21 cellular contexts compared by ENCODE assay signal in genomic region chr20:25544316-25544715, GRCh38. TPM values are rescaled to one million over a fixed set of nuclear protein-coding genes. Genes with fewer than 3 reads are reported as not detected.
DNase-seq lines count a peak whose midpoint lies in the region; ATAC-seq, FAIRE-seq and TF ChIP-seq lines count a peak whose summit lies in the region.
"Had no signal": no experiment of that assay in that cellular context is flagged by ENCODE, and none has a peak within 500 bp of the region (broad histone marks: within the 10 kb centered on the region; RNA-seq: fewer than 3 reads in every experiment).

No MANE protein-coding gene starts in this region.

- no peak for TF ChIP-seq RAD21 in A549 (conservative IDR thresholded peaks at IDR 0.05 in 1 of 2, IDR thresholded peaks at IDR 0.05 in 1 of 2)

- ATAC-seq in A549 (no peak), GM19452 (IDR thresholded peaks at IDR 0.05; ENCODE audit: unreplicated experiment) (no peak), right lobe of liver (no peak)
- ATAC-seq: T-helper 17 cell had no signal

- H3K79me2 ChIP-seq in mammary epithelial cell (ENCODE audit: insufficient read depth, low read length) = no peaks in the 10 kb centered on the region

- H3K4me1 ChIP-seq in A549 (peaks cover 83% of the 10 kb centered on the region), mammary epithelial cell (ENCODE audit: insufficient read depth, low read length) (peaks cover 16% of the 10 kb centered on the region), right lobe of liver (peaks cover 0 to 31% (median 4%) of the 10 kb centered on the region in 4 donors)

- H3K9ac ChIP-seq in mammary epithelial cell (ENCODE audit: insufficient read depth, low read length) = no peak overlapping the region

- TF ChIP-seq CTCF in A549 (IDR thresholded peaks at IDR 0.05) = no peak
- TF ChIP-seq CTCF in brain (conservative IDR thresholded peaks at IDR 0.05) = no peak
- TF ChIP-seq CTCF in mammary epithelial cell (conservative IDR thresholded peaks at IDR 0.05 in 1 of 2, IDR thresholded peaks at IDR 0.05 in 1 of 2; ENCODE audit: extremely low read depth in 1 of 2, insufficient read depth in 1 of 2, low read depth in 1 of 2, low read length in 2 of 2) = no peak
- no peak for TF ChIP-seq CTCF in right lobe of liver (IDR thresholded peaks at IDR 0.05)

- no peak overlapping the region for H3K4me3 ChIP-seq in A549
- H3K4me3 ChIP-seq in mammary epithelial cell (replicated peaks in 1 of 3; ENCODE audit: insufficient read depth in 1 of 3, low read depth in 2 of 3, low read length in 3 of 3) = no peak overlapping the region
- no peak overlapping the region for H3K4me3 ChIP-seq in right lobe of liver
- H3K4me3 ChIP-seq: esophagus muscularis mucosa, left ventricle myocardium inferior had no signal

- CTCF ChIA-PET in A549 (lab: Yijun Ruan, JAX) = interaction anchor here (1.3 kb wide), 1 partner anchor 248 kb away, joined by 3 read pairs; no protein-coding TSS in a partner anchor
- CTCF ChIA-PET in mammary epithelial cell (lab: Charles Lee; ENCODE audit: low non-redundant PET) = no interaction called here
- CTCF ChIA-PET in activated CD4-positive, alpha-beta memory T cell treated with anti-CD3 and anti-CD28 coated beads, Interleukin-2, amount 10 ng/mL, durations not matched to agents 7 days and 5 days (lab: Charles Lee) = no interaction called here

- FAIRE-seq in A549 (lab: Jason Lieb, UNC) = no peak
- FAIRE-seq: GM18507 had no signal

- WGBS in A549 (ENCODE audit: missing lambda C conversion rate) = 85% methylated on average over 4 of the region's 4 CpGs
- WGBS in mammary epithelial cell (ENCODE audit: low coverage, missing lambda C conversion rate) = 91% methylated on average over 4 of the region's 4 CpGs
- 78% methylated on average over 2 of the region's 4 CpGs for WGBS in right lobe of liver (ENCODE audit: insufficient coverage, low coverage, low lambda C conversion rate, missing lambda C conversion rate)

- intact Hi-C loops in mammary epithelial cell (cut with micrococcal nuclease) = loop anchor here (5.0 kb wide), 1 partner anchor 137 kb away; the partner anchor contains the start of gene GINS1
- intact Hi-C loops in right lobe of liver (cut with DNase I) = no loop called here

- no peak for TF ChIP-seq POLR2A in A549 (IDR thresholded peaks at IDR 0.05; ENCODE audit: low read length)
- TF ChIP-seq POLR2A in right lobe of liver (IDR thresholded peaks at IDR 0.05) = no peak

- H3K27ac ChIP-seq in A549 (peak overlapping the region; percentile 22 to 89; a peak in 4 of 6 replicates), mammary epithelial cell (ENCODE audit: insufficient read depth, low read depth, low read length) (no peak overlapping the region), right lobe of liver (no peak overlapping the region)
- H3K27ac ChIP-seq: esophagus muscularis mucosa, left ventricle myocardium inferior had no signal

- H3K4me2 ChIP-seq in A549 = peak overlapping the region; percentile 17; the same call in 1 of the 3 replicates
- no peak overlapping the region for H3K4me2 ChIP-seq in mammary epithelial cell (ENCODE audit: insufficient read depth, low read depth, low read length)

- no TSS peak for BruUV-seq in mammary epithelial cell (replicated peaks; lab: Mats Ljungman, UMichigan)

- dilution Hi-C loops in mammary epithelial cell (cut with HindIII; ENCODE audit: low sequenced_read_pairs) = loop anchor here (5.0 kb wide), 1 partner anchor 103 kb away; no protein-coding TSS in a partner anchor

- H3K27me3 Mint-ChIP-seq in brain = no peaks in the 10 kb centered on the region
- H3K27me3 Mint-ChIP-seq in activated CD4-positive, alpha-beta memory T cell treated with anti-CD3 and anti-CD28 coated beads, Interleukin-2, amount 10 ng/mL, durations not matched to agents 7 days and 5 days = no peaks in the 10 kb centered on the region
- H3K27me3 Mint-ChIP-seq: T-helper 17 cell had no signal

- no peak for TF ChIP-seq EP300 in A549 (IDR thresholded peaks at IDR 0.05)

- DNase-seq in A549 (ENCODE audit: low read depth in 1 of 2, low spot score in 1 of 2) (no peak), MV-4-11 (lab: John Stamatoyannopoulos, UW) (peak; percentile 39), left kidney (ENCODE audit: low read depth, low spot score) (peak; percentile 46), mammary epithelial cell (no peak), right lobe of liver (no peak)
- no peak for DNase-seq in activated CD4-positive, alpha-beta memory T cell treated with anti-CD3 and anti-CD28 coated beads, Interleukin-2, amount 10 ng/mL, durations not matched to agents 7 days and 5 days
- DNase-seq: activated CD4-positive, alpha-beta T cell treated with anti-CD3 and anti-CD28 coated beads, Interleukin-2, amount 50 U/mL, for 4 hours; activated gamma-delta T cell; activated T-cell treated with anti-CD3 and anti-CD28 coated beads for 4 hours; amniotic stem cell; left ventricle myocardium inferior; MM.1S; NCI-H1694; NCI-H748 treated with DMSO at 0.1 percent for 48 hours; PC-3; T-helper 17 cell had no signal

- H3K9me3 ChIP-seq in A549 (no peaks in the 10 kb centered on the region), mammary epithelial cell (replicated peaks; ENCODE audit: insufficient read depth, low read length) (no peaks in the 10 kb centered on the region), right lobe of liver (no peaks in the 10 kb centered on the region)
- H3K9me3 ChIP-seq: esophagus muscularis mucosa, left ventricle myocardium inferior had no signal

- no peaks in the 10 kb centered on the region for H3K9me3 Mint-ChIP-seq in brain
- H3K9me3 Mint-ChIP-seq in activated CD4-positive, alpha-beta memory T cell treated with anti-CD3 and anti-CD28 coated beads, Interleukin-2, amount 10 ng/mL, durations not matched to agents 7 days and 5 days = no peaks in the 10 kb centered on the region
- H3K9me3 Mint-ChIP-seq: central memory CD8-positive, alpha-beta T cell had no signal

- H3K27ac Mint-ChIP-seq in brain = peak overlapping the region in 4 of 5 experiments; percentile 38 to 94 (median 68)
- H3K27ac Mint-ChIP-seq in activated CD4-positive, alpha-beta memory T cell treated with anti-CD3 and anti-CD28 coated beads, Interleukin-2, amount 10 ng/mL, durations not matched to agents 7 days and 5 days = no peak overlapping the region
- H3K27ac Mint-ChIP-seq: T-helper 17 cell had no signal

- H4K20me1 ChIP-seq in mammary epithelial cell (ENCODE audit: insufficient read depth, low read length) = no peaks in the 10 kb centered on the region

- H3K36me3 Mint-ChIP-seq in brain = no peaks in the 10 kb centered on the region
- no peaks in the 10 kb centered on the region for H3K36me3 Mint-ChIP-seq in activated CD4-positive, alpha-beta memory T cell treated with anti-CD3 and anti-CD28 coated beads, Interleukin-2, amount 10 ng/mL, durations not matched to agents 7 days and 5 days (ENCODE audit: low read depth)

- POLR2A ChIA-PET in A549 (lab: Yijun Ruan, JAX) = no interaction called here
- POLR2A ChIA-PET in activated CD4-positive, alpha-beta memory T cell treated with anti-CD3 and anti-CD28 coated beads, Interleukin-2, amount 10 ng/mL, durations not matched to agents 7 days and 5 days (lab: Charles Lee) = no interaction called here

- peak overlapping the region in 1 of 5 experiments; percentile 35 for H3K4me3 Mint-ChIP-seq in brain
- no peak overlapping the region for H3K4me3 Mint-ChIP-seq in activated CD4-positive, alpha-beta memory T cell treated with anti-CD3 and anti-CD28 coated beads, Interleukin-2, amount 10 ng/mL, durations not matched to agents 7 days and 5 days
- H3K4me3 Mint-ChIP-seq: central memory CD8-positive, alpha-beta T cell; T-helper 17 cell had no signal

- H3K36me3 ChIP-seq in mammary epithelial cell (ENCODE audit: insufficient read depth, low read length) (no peaks in the 10 kb centered on the region), right lobe of liver (no peaks in the 10 kb centered on the region)
- H3K36me3 ChIP-seq: esophagus muscularis mucosa, left ventricle myocardium inferior had no signal

- H2AFZ ChIP-seq in mammary epithelial cell (ENCODE audit: low read depth, low read length) = no peak overlapping the region

- H3K27me3 ChIP-seq in mammary epithelial cell (ENCODE audit: insufficient read depth, low read length) = no peaks in the 10 kb centered on the region
- H3K27me3 ChIP-seq in right lobe of liver = no peaks in the 10 kb centered on the region
- H3K27me3 ChIP-seq: esophagus muscularis mucosa had no signal

- in situ Hi-C loops in mammary epithelial cell (cut with MboI; ENCODE audit: low sequenced_read_pairs in 2 of 2) = loop anchor here in 1 of 2 donors (25.0 kb wide), 1 partner anchor 232 kb away; no protein-coding TSS in a partner anchor

- H3K4me1 Mint-ChIP-seq in brain = peaks cover 68% of the 10 kb centered on the region
- no peaks in the 10 kb centered on the region for H3K4me1 Mint-ChIP-seq in activated CD4-positive, alpha-beta memory T cell treated with anti-CD3 and anti-CD28 coated beads, Interleukin-2, amount 10 ng/mL, durations not matched to agents 7 days and 5 days

TF ChIP-seq in A549, 52 proteins besides CTCF, POLR2A, EP300 and RAD21:
- no peak for TF ChIP-seq PHF8 (IDR thresholded peaks at IDR 0.05; ENCODE audit: borderline replicate concordance, low read depth)
TF ChIP-seq in A549: peak in this region for 0.

RNA-seq across cellular contexts. Expression of gene NINL, which starts 41.0 kb away (rescaled TPM):
- polyA plus RNA-seq in A549 (2011; rRNA removed) (15.3 and 22.4 TPM in 2 replicates), A549 (2017; fragmentation: RNase III; extraction: RNeasy Plus Mini Kit Qiagen cat#74134 plus additional on column Dnase treatment) (13.2 to 23.4 TPM (median 20.2 TPM) in 3 replicates), brain (ENCODE audit: insufficient read depth, low read depth, low replicate concordance) (7.2 TPM), mammary epithelial cell (2.1 TPM)
- 20.0 and 20.8 TPM in 2 replicates for polyA plus RNA-seq in A549 (2012; cell fraction: cytosol; rRNA removed)
- 45.7 and 48.9 TPM in 2 replicates for polyA plus RNA-seq in A549 (2012; cell fraction: nucleus; rRNA removed)
- polyA minus RNA-seq in A549 (2011; rRNA and poly(A)+ RNA removed) = 13.1 and 20.6 TPM in 2 replicates
- total RNA-seq in mammary epithelial cell (1 to 10 TPM; 6.8 to 7.7 TPM), right lobe of liver (10 to 100 TPM in 1 of 6 experiments, 1 to 10 TPM in 5; 3.6 to 16.0 (median 7.1) TPM)
- polyA minus RNA-seq in mammary epithelial cell = 3.9 TPM
- total RNA-seq in activated CD4-positive, alpha-beta memory T cell treated with anti-CD3 and anti-CD28 coated beads, Interleukin-2, amount 10 ng/mL, durations not matched to agents 7 days and 5 days = 1 to 10 TPM; 2.5 to 2.8 TPM

Comparison
In these comparisons a context has a peak if more than half of its experiments do, and no peak if none do; other contexts are left out.
1. DNase-seq: peak in MV-4-11 (single experiment) and left kidney (single experiment); none in A549 (0 of 2), mammary epithelial cell (single experiment), right lobe of liver (0 of 3) and activated CD4-positive, alpha-beta memory T cell treated with anti-CD3 and anti-CD28 coated beads, Interleukin-2, amount 10 ng/mL, durations not matched to agents 7 days and 5 days (single experiment).
2. H3K27ac ChIP-seq: peak in A549 (2 of 2); none in mammary epithelial cell (single experiment) and right lobe of liver (0 of 3).